In genomic region chr16:9012848-9013507, GRCh38 we compare ENCODE assay signal across 11 cellular contexts. TPM values are rescaled to one million over a fixed set of nuclear protein-coding genes. Genes with fewer than 3 reads are reported as not detected.
A peak's percentile ranks its signal among the peaks of the same experiment; 100 is the strongest.
DNase-seq lines count a peak whose midpoint lies in the region; ATAC-seq, FAIRE-seq and TF ChIP-seq lines count a peak whose summit lies in the region.
"Had no signal": no experiment of that assay in that cellular context is flagged by ENCODE, and none has a peak within 500 bp of the region (broad histone marks: within the 10 kb centered on the region; RNA-seq: fewer than 3 reads in every experiment).

No MANE protein-coding gene starts in this region.

- no peak overlapping the region for H3K27ac ChIP-seq in keratinocyte (ENCODE audit: control insufficient read depth, insufficient read depth, low read length)
- no peak overlapping the region for H3K27ac ChIP-seq in PC-3 (ENCODE audit: low read length)

- H3K4me2 ChIP-seq in keratinocyte (ENCODE audit: control insufficient read depth, extremely low read depth, insufficient read depth, low read depth, low read length), result no peak overlapping the region
- H3K4me2 ChIP-seq in PC-3 (ENCODE audit: low read length), result no peak overlapping the region

- H3K4me1 ChIP-seq in keratinocyte (ENCODE audit: control insufficient read depth, extremely low read depth, insufficient read depth, low read length) (peaks cover 12% of the 10 kb centered on the region), PC-3 (ENCODE audit: insufficient read depth, low read length) (no peaks in the 10 kb centered on the region)

- H3K9me3 ChIP-seq in keratinocyte (ENCODE audit: control insufficient read depth, low read depth, low read length) (peaks cover 7% of the 10 kb centered on the region), PC-3 (ENCODE audit: low read length) (no peaks in the 10 kb centered on the region)

- no peaks in the 10 kb centered on the region for H3K9me1 ChIP-seq in keratinocyte (ENCODE audit: control insufficient read depth, extremely low read depth, insufficient read depth, low read length)

- H3K9ac ChIP-seq in keratinocyte (ENCODE audit: control insufficient read depth, extremely low read depth, insufficient read depth, low read length) (no peak overlapping the region), PC-3 (ENCODE audit: low read length) (no peak overlapping the region)

- no peak for ATAC-seq in PC-3
- ATAC-seq in HG02763 (IDR thresholded peaks at IDR 0.05; ENCODE audit: unreplicated experiment), result no peak
- ATAC-seq: stimulated activated naive B cell treated with anti-CD40 and anti-IgM and Interleukin-4, amounts not matched to agents 10 μg/mL and 1 μg/mL and 100 μg/mL, for 72 hours had no signal

- intact Hi-C loops in PC-3 (cut with micrococcal nuclease), result no loop called here

- FAIRE-seq in keratinocyte (lab: Jason Lieb, UNC), result no peak

- no peak for TF ChIP-seq CTCF in GM10248 (IDR thresholded peaks at IDR 0.05; ENCODE audit: control extremely low read depth, extremely low read depth, low read depth, missing control alignments)
- TF ChIP-seq CTCF in keratinocyte (optimal IDR thresholded peaks at IDR 0.05 in 1 of 3, IDR thresholded peaks at IDR 0.05 in 1 of 3, conservative IDR thresholded peaks at IDR 0.05 in 1 of 3; ENCODE audit: extremely low read depth in 1 of 3, insufficient read depth in 2 of 3, low read length in 3 of 3), result peak in 1 of 3 experiments; percentile 16
- TF ChIP-seq CTCF in PC-3 (conservative IDR thresholded peaks at IDR 0.05; ENCODE audit: low read depth, low read length), result no peak

- H3K4me3 ChIP-seq in keratinocyte (ENCODE audit: control insufficient read depth in 2 of 3, extremely low read depth in 1 of 3, insufficient read depth in 2 of 3, low read depth in 1 of 3, low read length in 3 of 3) (no peak overlapping the region), PC-3 (ENCODE audit: low read length) (no peak overlapping the region)

- H3K27me3 ChIP-seq in keratinocyte (ENCODE audit: control insufficient read depth, extremely low read depth, insufficient read depth, low read length) (no peaks in the 10 kb centered on the region), PC-3 (ENCODE audit: low read length) (no peaks in the 10 kb centered on the region)

- H4K20me1 ChIP-seq in keratinocyte (ENCODE audit: control insufficient read depth, extremely low read depth, insufficient read depth, low read length) (no peaks in the 10 kb centered on the region), PC-3 (ENCODE audit: low read length) (no peaks in the 10 kb centered on the region)

- H3F3A ChIP-seq in PC-3 (ENCODE audit: low read length, unreplicated experiment), result no peaks in the 10 kb centered on the region

- H3K79me2 ChIP-seq in keratinocyte (ENCODE audit: control insufficient read depth, insufficient read depth, low read length) (no peaks in the 10 kb centered on the region), PC-3 (ENCODE audit: low read length) (no peaks in the 10 kb centered on the region)

- peak; percentile 30 for DNase-seq in Ammon's horn (ENCODE audit: low spot score)
- peak; percentile 23 for DNase-seq in GM10248 (ENCODE audit: extremely low spot score)
- peak; percentile 54 for DNase-seq in activated CD8-positive, alpha-beta memory T cell treated with anti-CD3 and anti-CD28 coated beads, Interleukin-2, amount 50 U/mL, for 48 hours
- no peak for DNase-seq in keratinocyte (ENCODE audit: low read depth, low spot score)
- DNase-seq in PC-3, result no peak
- no peak for DNase-seq in AML-193 (lab: John Stamatoyannopoulos, UW)
- DNase-seq in UCSD-AML1 (lab: John Stamatoyannopoulos, UW; ENCODE audit: unreplicated experiment), result no peak
- DNase-seq: activated CD4-positive, alpha-beta T cell treated with anti-CD3 and anti-CD28 coated beads, Interleukin-2, amount 50 U/mL, for 1 hour; Kasumi-1; stimulated activated naive B cell treated with anti-CD40 and anti-IgM and Interleukin-4, amounts not matched to agents 10 μg/mL and 1 μg/mL and 100 μg/mL, for 72 hours had no signal

- CTCF ChIA-PET in GM10248 (lab: Yijun Ruan, JAX), result interaction anchor here (1.3 kb wide), 1 partner anchor 9 kb away, joined by 4 read pairs; no protein-coding TSS in a partner anchor
- CTCF ChIA-PET in PC-3 (lab: Charles Lee), result interaction anchor here (0.5 kb wide), 1 partner anchor 9 kb away, joined by 3 read pairs; no protein-coding TSS in a partner anchor

- no TSS peak for BruUV-seq in PC-3 (replicated peaks; lab: Mats Ljungman, UMichigan)

- dilution Hi-C loops in keratinocyte (cut with MboI; ENCODE audit: extremely low pct_ligation_motif_present, low sequenced_read_pairs), result no loop called here

- no peaks in the 10 kb centered on the region for H3K9me2 ChIP-seq in PC-3 (replicated peaks; ENCODE audit: low read length)

- POLR2A ChIA-PET in GM10248 (lab: Yijun Ruan, JAX), result no interaction called here
- POLR2A ChIA-PET in PC-3 (lab: Charles Lee; ENCODE audit: unreplicated experiment), result no interaction called here

- H2AFZ ChIP-seq in keratinocyte (ENCODE audit: control insufficient read depth, low read length), result peak overlapping the region; percentile 4
- H2AFZ ChIP-seq in PC-3 (ENCODE audit: low read length), result no peak overlapping the region

- H3K36me3 ChIP-seq in keratinocyte (ENCODE audit: control insufficient read depth in 2 of 2, extremely low read depth in 1 of 2, insufficient read depth in 2 of 2, low read length in 2 of 2) (no peaks in the 10 kb centered on the region), PC-3 (ENCODE audit: low read depth, low read length) (no peaks in the 10 kb centered on the region)

RNA-seq across cellular contexts. Expression of gene USP7, which starts 49.3 kb away (rescaled TPM):
- polyA plus RNA-seq in keratinocyte, result 25.4 to 63.4 TPM (median 36.5 TPM) in 3 replicates
- polyA plus RNA-seq in keratinocyte (2011; ENCODE audit: low read depth), result 80.1 TPM
- polyA plus RNA-seq in keratinocyte (2011; cell fraction: cytosol; rRNA removed), result 15.9 and 22.6 TPM in 2 replicates
- polyA plus RNA-seq in keratinocyte (2011; cell fraction: nucleus; rRNA removed), result 50.5 and 57.7 TPM in 2 replicates
- 46.9 and 73.6 TPM in 2 replicates for polyA plus RNA-seq in keratinocyte (2012; ENCODE audit: low replicate concordance)
- polyA minus RNA-seq in keratinocyte, result 83.1 to 405 TPM (median 130 TPM) in 3 replicates
- 13.6 TPM for polyA minus RNA-seq in keratinocyte (2011; cell fraction: cytosol; rRNA and poly(A)+ RNA removed)
- polyA minus RNA-seq in keratinocyte (2011; cell fraction: nucleus; rRNA and poly(A)+ RNA removed), result 48.7 and 98.8 TPM in 2 replicates
- total RNA-seq in PC-3 (2014; rRNA removed), result 52.8 and 73.8 TPM in 2 replicates

Comparison
In these comparisons a context has a peak if more than half of its experiments do, and no peak if none do; other contexts are left out.
1. DNase-seq: peak in Ammon's horn (single experiment), GM10248 (single experiment) and activated CD8-positive, alpha-beta memory T cell treated with anti-CD3 and anti-CD28 coated beads, Interleukin-2, amount 50 U/mL, for 48 hours (single experiment); none in keratinocyte (single experiment), PC-3 (single experiment), AML-193 (0 of 2) and UCSD-AML1 (single experiment).